In genomic region chr10:122688293-122688989, GRCh38 we compare ENCODE assay signal across 10 cellular contexts. TPM values are rescaled to one million over a fixed set of nuclear protein-coding genes. Genes with fewer than 3 reads are reported as not detected.
A peak's percentile ranks its signal among the peaks of the same experiment; 100 is the strongest.
DNase-seq lines count a peak whose midpoint lies in the region; ATAC-seq and TF ChIP-seq lines count a peak whose summit lies in the region.
"Had no signal": no experiment of that assay in that cellular context is flagged by ENCODE, and none has a peak within 500 bp of the region (broad histone marks: within the 10 kb centered on the region; RNA-seq: fewer than 3 reads in every experiment).

No MANE protein-coding gene starts in this region.

- RAD21 ChIA-PET in HCT116 (lab: Charles Lee; ENCODE audit: low non-redundant PET in 1 of 2, low total read pairs in 2 of 2, uncharacterized antibody in 2 of 2, unreplicated experiment in 2 of 2) = no interaction called here

- dilution Hi-C loops in mammary epithelial cell (cut with HindIII; ENCODE audit: low sequenced_read_pairs) = no loop called here

- H3K4me2 ChIP-seq in HCT116 (ENCODE audit: low read length) = no peak overlapping the region
- H3K4me2 ChIP-seq in mammary epithelial cell (ENCODE audit: insufficient read depth, low read depth, low read length) = no peak overlapping the region

- no peaks in the 10 kb centered on the region for H3K79me2 ChIP-seq in HCT116 (ENCODE audit: insufficient read depth, low read length)
- no peaks in the 10 kb centered on the region for H3K79me2 ChIP-seq in mammary epithelial cell (ENCODE audit: insufficient read depth, low read length)

- no peaks in the 10 kb centered on the region for H3K36me3 Mint-ChIP-seq in activated naive CD4-positive, alpha-beta T cell treated with anti-CD3 and anti-CD28 coated beads for 36 hours (ENCODE audit: low read depth)

- no peaks in the 10 kb centered on the region for H3K9me3 Mint-ChIP-seq in activated naive CD4-positive, alpha-beta T cell treated with anti-CD3 and anti-CD28 coated beads for 36 hours

- ATAC-seq in HCT116 (peak; percentile 17; the same call in 1 of the 2 replicates), GM19035 (IDR thresholded peaks at IDR 0.05; ENCODE audit: unreplicated experiment) (no peak)

- TF ChIP-seq CTCF in HCT116 (IDR thresholded peaks at IDR 0.05 in 2 of 3, conservative IDR thresholded peaks at IDR 0.05 in 1 of 3; ENCODE audit: borderline replicate concordance in 1 of 3, insufficient read depth in 1 of 3, low read depth in 2 of 3, low read length in 2 of 3) (peak in 1 of 3 experiments; percentile 15; a peak in 1 of 6 replicates), mammary epithelial cell (conservative IDR thresholded peaks at IDR 0.05 in 1 of 2, IDR thresholded peaks at IDR 0.05 in 1 of 2; ENCODE audit: extremely low read depth in 1 of 2, insufficient read depth in 1 of 2, low read depth in 1 of 2, low read length in 2 of 2) (no peak), vagina (IDR thresholded peaks at IDR 0.05) (no peak)

- 91% methylated on average over 6 of the region's 6 CpGs for WGBS in mammary epithelial cell (ENCODE audit: low coverage, missing lambda C conversion rate)

- H3K9me3 ChIP-seq in HCT116 (ENCODE audit: control insufficient read depth in 1 of 2, insufficient read depth in 1 of 2, low read depth in 1 of 2, low read length in 2 of 2) = no peaks in the 10 kb centered on the region
- H3K9me3 ChIP-seq in mammary epithelial cell (replicated peaks; ENCODE audit: insufficient read depth, low read length) = no peaks in the 10 kb centered on the region
- no peaks in the 10 kb centered on the region for H3K9me3 ChIP-seq in vagina
- H3K9me3 ChIP-seq: esophagus muscularis mucosa, psoas muscle had no signal

- DNase-seq in HCT116 (ENCODE audit: low read depth, low spot score) (no peak), mammary epithelial cell (peak; percentile 9), iPS-NIHi7 (ENCODE audit: extremely low spot score) (peak; percentile 43), stromal cell of bone marrow (ENCODE audit: low read depth) (peak; percentile 30), vagina (ENCODE audit: extremely low spot score in 2 of 2) (no peak)
- DNase-seq in activated naive CD4-positive, alpha-beta T cell treated with anti-CD3 and anti-CD28 coated beads for 36 hours = no peak
- DNase-seq: NCI-H1694, psoas muscle had no signal

- H3K27ac Mint-ChIP-seq in activated naive CD4-positive, alpha-beta T cell treated with anti-CD3 and anti-CD28 coated beads for 36 hours = no peak overlapping the region

- TF ChIP-seq RAD21 in HCT116 (IDR thresholded peaks at IDR 0.05; ENCODE audit: low read depth) = peak; percentile 40

- no peak overlapping the region for H2AFZ ChIP-seq in HCT116 (ENCODE audit: low read depth, low read length, poor library complexity, severe bottlenecking)
- H2AFZ ChIP-seq in mammary epithelial cell (ENCODE audit: low read depth, low read length) = no peak overlapping the region

- no peak overlapping the region for H3K27ac ChIP-seq in HCT116 (ENCODE audit: low read depth, low read length)
- no peak overlapping the region for H3K27ac ChIP-seq in mammary epithelial cell (ENCODE audit: insufficient read depth, low read depth, low read length)
- H3K27ac ChIP-seq in vagina = no peak overlapping the region
- H3K27ac ChIP-seq: psoas muscle had no signal

- BruUV-seq in HCT116 (replicated peaks; lab: Mats Ljungman, UMichigan) (no TSS peak), mammary epithelial cell (replicated peaks; lab: Mats Ljungman, UMichigan) (no TSS peak)

- H3K4me3 Mint-ChIP-seq in activated naive CD4-positive, alpha-beta T cell treated with anti-CD3 and anti-CD28 coated beads for 36 hours = no peak overlapping the region

- CTCF ChIA-PET in HCT116 (lab: Charles Lee) = interaction anchor here (0.8 to 1.5 kb wide), 2 partner anchors 40 to 123 kb away, joined by 3 to 14 read pairs; no protein-coding TSS in a partner anchor
- CTCF ChIA-PET in mammary epithelial cell (lab: Charles Lee; ENCODE audit: low non-redundant PET) = interaction anchor here (0.7 kb wide), 1 partner anchor 390 kb away, joined by 3 read pairs; no protein-coding TSS in a partner anchor
- CTCF ChIA-PET in activated naive CD4-positive, alpha-beta T cell treated with anti-CD3 and anti-CD28 coated beads for 36 hours (lab: Charles Lee) = no interaction called here

- in situ Hi-C loops in mammary epithelial cell (cut with MboI; ENCODE audit: low sequenced_read_pairs in 2 of 2) = no loop called here

- H4K20me1 ChIP-seq in HCT116 (ENCODE audit: insufficient read depth) (no peaks in the 10 kb centered on the region), mammary epithelial cell (ENCODE audit: insufficient read depth, low read length) (no peaks in the 10 kb centered on the region)

- peaks cover 73% of the 10 kb centered on the region for H3K27me3 ChIP-seq in HCT116 (ENCODE audit: insufficient read depth, low read length)
- H3K27me3 ChIP-seq in mammary epithelial cell (ENCODE audit: insufficient read depth, low read length) = peaks cover 3% of the 10 kb centered on the region
- H3K27me3 ChIP-seq in vagina = no peaks in the 10 kb centered on the region

- no peaks in the 10 kb centered on the region for H3K4me1 ChIP-seq in HCT116 (ENCODE audit: control insufficient read depth in 1 of 2, insufficient read depth in 2 of 2, low read length in 2 of 2)
- no peaks in the 10 kb centered on the region for H3K4me1 ChIP-seq in mammary epithelial cell (ENCODE audit: insufficient read depth, low read length)
- no peaks in the 10 kb centered on the region for H3K4me1 ChIP-seq in vagina
- H3K4me1 ChIP-seq: psoas muscle had no signal

- POLR2A ChIA-PET in HCT116 (lab: Charles Lee) = no interaction called here

- H3K9me2 ChIP-seq in HCT116 (ENCODE audit: insufficient read depth) = no peaks in the 10 kb centered on the region

- H3K4me1 Mint-ChIP-seq in activated naive CD4-positive, alpha-beta T cell treated with anti-CD3 and anti-CD28 coated beads for 36 hours (ENCODE audit: low read depth) = no peaks in the 10 kb centered on the region

- H3K9ac ChIP-seq in HCT116 (ENCODE audit: low read length) = no peak overlapping the region
- no peak overlapping the region for H3K9ac ChIP-seq in mammary epithelial cell (ENCODE audit: insufficient read depth, low read length)

- peaks cover 25% of the 10 kb centered on the region for H3K27me3 Mint-ChIP-seq in activated naive CD4-positive, alpha-beta T cell treated with anti-CD3 and anti-CD28 coated beads for 36 hours (ENCODE audit: low read depth)

- intact Hi-C loops in HCT116 (cut with micrococcal nuclease) (no loop called here), mammary epithelial cell (cut with micrococcal nuclease) (loop anchor here (5.0 kb wide), 1 partner anchor 36 kb away; no protein-coding TSS in a partner anchor), vagina (cut with DNase I) (no loop called here)
- intact Hi-C loops in activated naive CD4-positive, alpha-beta T cell treated with anti-CD3 and anti-CD28 coated beads for 36 hours (cut with micrococcal nuclease) = no loop called here

- H3K36me3 ChIP-seq in HCT116 (ENCODE audit: control insufficient read depth in 1 of 2, insufficient read depth in 2 of 2, low read length in 2 of 2) (no peaks in the 10 kb centered on the region), mammary epithelial cell (ENCODE audit: insufficient read depth, low read length) (no peaks in the 10 kb centered on the region), vagina (no peaks in the 10 kb centered on the region)
- H3K36me3 ChIP-seq: esophagus muscularis mucosa had no signal

- no peak for TF ChIP-seq POLR2A in HCT116 (IDR thresholded peaks at IDR 0.05; ENCODE audit: borderline replicate concordance, extremely low read depth, insufficient read depth, insufficient read length)
- no peak for TF ChIP-seq POLR2A in vagina (IDR thresholded peaks at IDR 0.05)

- no peak overlapping the region for H3K4me3 ChIP-seq in HCT116 (replicated peaks in 1 of 2; ENCODE audit: low read depth in 1 of 2, low read length in 2 of 2)
- H3K4me3 ChIP-seq in mammary epithelial cell (replicated peaks in 1 of 3; ENCODE audit: insufficient read depth in 1 of 3, low read depth in 2 of 3, low read length in 3 of 3) = no peak overlapping the region
- no peak overlapping the region for H3K4me3 ChIP-seq in vagina
- H3K4me3 ChIP-seq: esophagus muscularis mucosa, psoas muscle had no signal

TF ChIP-seq in HCT116, 20 proteins besides CTCF, POLR2A, EP300 and RAD21:
- no peak for TF ChIP-seq ZFX (IDR thresholded peaks at IDR 0.05)
- TF ChIP-seq SRF (IDR thresholded peaks at IDR 0.05; ENCODE audit: low read depth) = no peak
- TF ChIP-seq JUND (IDR thresholded peaks at IDR 0.05) = no peak
- TF ChIP-seq EGR1 (IDR thresholded peaks at IDR 0.05; ENCODE audit: low read depth) = no peak
- TF ChIP-seq CBX3 (IDR thresholded peaks at IDR 0.05; ENCODE audit: low read depth) = no peak
- TF ChIP-seq ZBTB33 (IDR thresholded peaks at IDR 0.05; ENCODE audit: extremely low read depth, insufficient replicate concordance, low read length) = no peak
- TF ChIP-seq ELF1 (IDR thresholded peaks at IDR 0.05; ENCODE audit: borderline replicate concordance, low read depth) = no peak
- no peak for TF ChIP-seq SP1 (IDR thresholded peaks at IDR 0.05; ENCODE audit: low read depth)
- no peak for TF ChIP-seq EZH2phosphoT487 (IDR thresholded peaks at IDR 0.05; ENCODE audit: borderline replicate concordance)
- no peak for TF ChIP-seq ZNF274 (IDR thresholded peaks at IDR 0.05; ENCODE audit: low read depth, low read length)
- no peak for TF ChIP-seq SIN3A (IDR thresholded peaks at IDR 0.05; ENCODE audit: low read depth)

RNA-seq across cellular contexts. Expression of gene C10orf120, which starts 11.2 kb away (rescaled TPM):
- not detected for total RNA-seq in HCT116 (2021; ENCODE audit: unreplicated experiment)
- polyA plus RNA-seq in HCT116 (2012) = not detected in 2 replicates
- total RNA-seq in mammary epithelial cell = not detected
- not detected for polyA plus RNA-seq in mammary epithelial cell
- not detected for polyA minus RNA-seq in mammary epithelial cell
- not detected for total RNA-seq in activated naive CD4-positive, alpha-beta T cell treated with anti-CD3 and anti-CD28 coated beads for 36 hours
- not detected for total RNA-seq in vagina
- total RNA-seq: esophagus muscularis mucosa, psoas muscle had no signal
- polyA plus RNA-seq: psoas muscle had no signal

Comparison
In these comparisons a context has a peak if more than half of its experiments do, and no peak if none do; other contexts are left out.
1. DNase-seq: peak in mammary epithelial cell (single experiment), iPS-NIHi7 (single experiment) and stromal cell of bone marrow (single experiment); none in HCT116 (single experiment), activated naive CD4-positive, alpha-beta T cell treated with anti-CD3 and anti-CD28 coated beads for 36 hours (single experiment) and vagina (0 of 2).